ENCODE assay signal across 8 cellular contexts in the genomic region with DNA sequence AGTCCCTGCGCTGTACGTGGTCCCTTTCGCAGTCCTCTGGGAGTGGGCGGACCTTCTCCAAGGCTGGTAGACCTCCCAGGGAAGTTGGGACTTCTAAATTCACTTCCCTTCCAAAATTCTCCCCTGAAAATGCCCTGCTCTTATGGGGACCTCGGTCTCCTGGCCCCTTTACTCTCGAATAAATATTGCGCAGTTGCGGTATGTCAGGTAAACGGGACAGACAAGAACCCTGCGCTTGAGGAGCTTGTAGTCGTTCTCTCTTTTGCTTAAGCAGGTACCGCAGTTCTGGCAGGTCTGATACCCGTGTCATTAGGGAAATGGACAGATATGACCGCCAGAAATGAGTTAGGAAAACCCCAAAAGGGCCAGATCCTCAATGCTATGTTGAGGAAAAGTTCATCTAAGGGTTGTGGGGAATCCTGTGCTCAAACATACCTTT. TPM values are rescaled to one million over a fixed set of nuclear protein-coding genes. Genes with fewer than 3 reads are reported as not detected.
A peak's percentile ranks its signal among the peaks of the same experiment; 100 is the strongest.
DNase-seq lines count a peak whose midpoint lies in the region; ATAC-seq and TF ChIP-seq lines count a peak whose summit lies in the region.

No MANE protein-coding gene starts in this region.

- no peaks in the 10 kb centered on the region for H3K4me1 ChIP-seq in endocrine pancreas (ENCODE audit: control insufficient read depth, insufficient read depth, low read length)

- no peak for ATAC-seq in HG02852 (IDR thresholded peaks at IDR 0.05; ENCODE audit: unreplicated experiment)

- H3K36me3 Mint-ChIP-seq in osteocyte (ENCODE audit: unreplicated experiment) = no peaks in the 10 kb centered on the region

- no peaks in the 10 kb centered on the region for H3K27me3 Mint-ChIP-seq in osteocyte (ENCODE audit: unreplicated experiment)

- H3K9ac ChIP-seq in endocrine pancreas (ENCODE audit: control insufficient read depth, insufficient read depth, low read length) = peak overlapping the region; percentile 44

- no peaks in the 10 kb centered on the region for H3K9me3 Mint-ChIP-seq in osteocyte (ENCODE audit: unreplicated experiment)

- H3K27me3 ChIP-seq in endocrine pancreas (ENCODE audit: control insufficient read depth, insufficient read depth, low read length) = no peaks in the 10 kb centered on the region

- H3K4me1 Mint-ChIP-seq in osteocyte (ENCODE audit: unreplicated experiment) = peaks cover 23% of the 10 kb centered on the region

- H3K4me3 Mint-ChIP-seq in osteocyte (ENCODE audit: unreplicated experiment) = peak overlapping the region; percentile 89

- H3K9me3 ChIP-seq in endocrine pancreas (ENCODE audit: control insufficient read depth, low read length) = no peaks in the 10 kb centered on the region

- H3K4me3 ChIP-seq in GM08714 (ENCODE audit: low read length) = peak overlapping the region; percentile 93
- peak overlapping the region; percentile 93 for H3K4me3 ChIP-seq in NB4 (ENCODE audit: low read depth, low read length)
- H3K4me3 ChIP-seq in endocrine pancreas (ENCODE audit: control insufficient read depth, insufficient read depth, low read length) = peak overlapping the region; percentile 40

- TF ChIP-seq CTCF in NB4 (IDR thresholded peaks at IDR 0.05; ENCODE audit: low read depth, low read length) (no peak), osteocyte (IDR thresholded peaks at IDR 0.05) (no peak)

- no peak for TF ChIP-seq POLR2A in NB4 (IDR thresholded peaks at IDR 0.05; ENCODE audit: extremely low read depth, insufficient read length)

- DNase-seq in NB4 (ENCODE audit: low read depth) = no peak
- no peak for DNase-seq in osteocyte (ENCODE audit: extremely low spot score, unreplicated experiment)
- DNase-seq in stimulated activated CD4-positive, alpha-beta T cell treated with anti-CD3 and anti-CD28 coated beads, Interleukin-4, amount 100 ng/mL, for 1 hour = no peak
- DNase-seq in RKO (ENCODE audit: low spot score) = no peak
- DNase-seq in NCI-H187 treated with DMSO at 0.1 percent for 48 hours (lab: John Stamatoyannopoulos, UW) = no peak

- H3K36me3 ChIP-seq in endocrine pancreas (ENCODE audit: control insufficient read depth, insufficient read depth, low read length) = no peaks in the 10 kb centered on the region

- peak overlapping the region; percentile 95 for H3K27ac Mint-ChIP-seq in osteocyte (ENCODE audit: unreplicated experiment)

RNA-seq across cellular contexts. Expression of a gene that starts 0.6 kb away (rescaled TPM):
- total RNA-seq in osteocyte = 7.5 and 7.7 TPM in 2 replicates

RNA-seq across cellular contexts. Expression of a gene that starts 9.2 kb away (rescaled TPM):
- not detected in 2 replicates for total RNA-seq in osteocyte

RNA-seq across cellular contexts. Expression of a gene that starts 35.1 kb away (rescaled TPM):
- 1,690 and 1,756 TPM in 2 replicates for total RNA-seq in osteocyte

RNA-seq across cellular contexts. Expression of a gene that starts 47.8 kb away (rescaled TPM):
- total RNA-seq in osteocyte = 0.18 and 0.48 TPM in 2 replicates

RNA-seq across cellular contexts. Expression of a gene that starts 60.0 kb away (rescaled TPM):
- total RNA-seq in osteocyte = 43.8 and 57.1 TPM in 2 replicates

Comparison
In these comparisons a context has a peak if more than half of its experiments do, and no peak if none do; other contexts are left out.
1. H3K4me3 ChIP-seq: peak in every context shown above with its lines; median percentile 93 in GM08714; 93 in NB4; 40 in endocrine pancreas.